19 cellular contexts compared by ENCODE assay signal in genomic region chr20:40922865-40923264, GRCh38.
"Had no signal": no experiment of that assay in that cellular context is flagged by ENCODE, and none has a peak within 500 bp of the region (broad histone marks: within the 10 kb centered on the region; RNA-seq: fewer than 3 reads in every experiment).

No MANE protein-coding gene starts in this region.

- H3K36me3 Mint-ChIP-seq: naive B cell; stimulated activated naive B cell treated with anti-CD40 and anti-IgM and Interleukin-4, amounts not matched to agents 10 μg/mL and 1 μg/mL and 100 μg/mL, for 72 hours had no signal

- DNase-seq: colonic mucosa; dermis blood vessel endothelial cell; erythroblast; heart left ventricle; hippocampal formation; left colon; mesendoderm; naive B cell; right lobe of liver; stimulated activated CD4-positive, alpha-beta T cell treated with anti-CD3 and anti-CD28 coated beads, Interleukin-4, amount 100 ng/mL, for 24 hours; stimulated activated naive B cell treated with anti-CD40 and anti-IgM and Interleukin-4, amounts not matched to agents 10 μg/mL and 1 μg/mL and 100 μg/mL, for 72 hours; stimulated activated naive CD8-positive, alpha-beta T cell treated with anti-CD3 and anti-CD28 coated beads, Interleukin-15, amount 100 ng/mL, for 72 hours; transverse colon had no signal

- H3K36me3 ChIP-seq: colonic mucosa, heart left ventricle, prostate gland, right lobe of liver, thoracic aorta, transverse colon had no signal

- H3K4me3 ChIP-seq: colonic mucosa, heart left ventricle, prostate gland, right lobe of liver, thoracic aorta, transverse colon had no signal

- H2AFZ ChIP-seq: parathyroid adenoma had no signal

- H3K27ac Mint-ChIP-seq: naive B cell; nephron; stimulated activated naive B cell treated with anti-CD40 and anti-IgM and Interleukin-4, amounts not matched to agents 10 μg/mL and 1 μg/mL and 100 μg/mL, for 72 hours; stimulated activated naive CD8-positive, alpha-beta T cell treated with anti-CD3 and anti-CD28 coated beads, Interleukin-15, amount 100 ng/mL, for 72 hours had no signal

- H3K27me3 ChIP-seq: colonic mucosa, heart left ventricle, right lobe of liver, transverse colon had no signal

- ATAC-seq: heart left ventricle; left colon; right lobe of liver; stimulated activated naive B cell treated with anti-CD40 and anti-IgM and Interleukin-4, amounts not matched to agents 10 μg/mL and 1 μg/mL and 100 μg/mL, for 72 hours; stimulated activated naive CD8-positive, alpha-beta T cell treated with anti-CD3 and anti-CD28 coated beads, Interleukin-15, amount 100 ng/mL, for 72 hours had no signal

- FAIRE-seq: endothelial cell of umbilical vein, frontal cortex had no signal

- H3K4me1 Mint-ChIP-seq: nephron; stimulated activated naive CD8-positive, alpha-beta T cell treated with anti-CD3 and anti-CD28 coated beads, Interleukin-15, amount 100 ng/mL, for 72 hours had no signal

- H3K4me3 Mint-ChIP-seq: naive B cell; nephron; stimulated activated naive B cell treated with anti-CD40 and anti-IgM and Interleukin-4, amounts not matched to agents 10 μg/mL and 1 μg/mL and 100 μg/mL, for 72 hours; stimulated activated naive CD8-positive, alpha-beta T cell treated with anti-CD3 and anti-CD28 coated beads, Interleukin-15, amount 100 ng/mL, for 72 hours had no signal

- H3K27ac ChIP-seq: colonic mucosa, heart left ventricle, parathyroid adenoma, prostate gland, right lobe of liver, thoracic aorta, transverse colon had no signal

- H3K27me3 Mint-ChIP-seq: naive B cell; stimulated activated naive B cell treated with anti-CD40 and anti-IgM and Interleukin-4, amounts not matched to agents 10 μg/mL and 1 μg/mL and 100 μg/mL, for 72 hours; stimulated activated naive CD8-positive, alpha-beta T cell treated with anti-CD3 and anti-CD28 coated beads, Interleukin-15, amount 100 ng/mL, for 72 hours had no signal

- H3K9me3 Mint-ChIP-seq: naive B cell; nephron; stimulated activated naive B cell treated with anti-CD40 and anti-IgM and Interleukin-4, amounts not matched to agents 10 μg/mL and 1 μg/mL and 100 μg/mL, for 72 hours; stimulated activated naive CD8-positive, alpha-beta T cell treated with anti-CD3 and anti-CD28 coated beads, Interleukin-15, amount 100 ng/mL, for 72 hours had no signal

- H3K9me3 ChIP-seq: colonic mucosa, prostate gland, right lobe of liver, thoracic aorta, transverse colon had no signal

- H3K79me2 ChIP-seq: parathyroid adenoma had no signal

- H3K4me1 ChIP-seq: colonic mucosa, heart left ventricle, parathyroid adenoma, prostate gland, right lobe of liver, transverse colon had no signal
